17 cellular contexts compared by ENCODE assay signal in genomic region chr21:36575306-36575705, GRCh38.
"Had no signal": no experiment of that assay in that cellular context is flagged by ENCODE, and none has a peak within 500 bp of the region (broad histone marks: within the 10 kb centered on the region; RNA-seq: fewer than 3 reads in every experiment).

No MANE protein-coding gene starts in this region.

- FAIRE-seq: endometrium had no signal

- ATAC-seq: gastroesophageal sphincter; left lobe of liver; mucosa of descending colon; naive thymus-derived CD8-positive, alpha-beta T cell; psoas muscle; right lobe of liver; stimulated activated memory B cell treated with anti-CD40 and anti-IgM and Interleukin-4, amounts not matched to agents 10 μg/mL and 1 μg/mL and 100 μg/mL, for 72 hours had no signal

- DNase-seq: effector memory CD4-positive, alpha-beta T cell; glutamatergic neuron; islet precursor cell; mammary epithelial cell; mucosa of descending colon; naive thymus-derived CD8-positive, alpha-beta T cell; psoas muscle; retina; right lobe of liver; stimulated activated CD4-positive, alpha-beta T cell treated with anti-CD3 and anti-CD28 coated beads, Interleukin-4, amount 100 ng/mL, for 24 hours; stomach; substantia nigra; transverse colon had no signal
